In the genomic region with DNA sequence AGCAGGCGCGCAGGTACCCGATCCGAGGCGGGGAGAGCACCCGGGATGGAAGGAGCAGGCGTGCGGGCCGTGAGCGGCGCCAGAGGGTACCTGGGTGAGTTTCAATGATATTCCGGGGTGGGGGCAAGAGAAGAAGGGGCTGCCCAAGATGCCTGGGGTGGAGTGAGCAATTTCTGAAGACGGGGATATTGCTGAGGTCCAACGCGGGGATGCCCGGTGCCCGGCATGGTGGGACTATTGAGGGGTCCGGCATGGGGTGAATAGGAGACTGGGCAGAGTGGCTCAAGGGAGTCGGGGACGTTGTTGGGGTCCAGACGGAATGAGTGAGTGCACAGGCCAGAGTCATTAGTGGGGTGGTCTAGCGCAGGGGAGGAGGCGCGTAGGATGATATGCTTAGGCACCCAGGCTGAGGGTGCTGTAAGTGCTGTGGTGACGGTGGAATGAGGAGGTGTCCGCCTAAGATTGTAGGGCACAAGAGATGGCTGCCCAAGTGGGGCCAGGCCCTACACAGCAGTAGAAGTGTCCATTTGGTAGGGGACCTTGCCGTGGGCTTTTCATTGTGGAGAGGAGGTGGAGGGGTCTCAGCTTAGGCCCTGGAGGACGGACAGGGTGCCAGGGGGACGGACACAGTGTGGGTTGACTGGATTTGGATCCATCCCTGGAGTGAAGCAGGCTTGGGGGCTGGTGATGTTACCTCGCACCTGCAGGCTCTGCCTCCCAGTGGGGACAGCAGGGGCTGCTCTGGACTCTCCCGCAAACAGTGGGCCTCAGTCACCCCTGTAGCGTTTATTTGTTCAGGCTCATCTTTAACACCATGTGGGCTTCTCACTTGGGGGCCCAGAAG, we compare ENCODE assay signal across 8 cellular contexts. TPM values are rescaled to one million over a fixed set of nuclear protein-coding genes. Genes with fewer than 3 reads are reported as not detected.
DNase-seq lines count a peak whose midpoint lies in the region; ATAC-seq, FAIRE-seq and TF ChIP-seq lines count a peak whose summit lies in the region.

No MANE protein-coding gene starts in this region.

- peak overlapping the region; percentile 38 to 52 (median 45) for H3K27ac ChIP-seq in pancreas

- H3K27me3 ChIP-seq in pancreas = no peaks in the 10 kb centered on the region

- no peaks in the 10 kb centered on the region for H3K9me3 ChIP-seq in ES-I3 (ENCODE audit: control insufficient read depth, insufficient read depth, low read length)
- no peaks in the 10 kb centered on the region for H3K9me3 ChIP-seq in pancreas

- TF ChIP-seq CTCF in fibroblast of the aortic adventitia (IDR thresholded peaks at IDR 0.05; ENCODE audit: insufficient read depth, low read length) = no peak
- TF ChIP-seq CTCF in pancreas (IDR thresholded peaks at IDR 0.05) = no peak

- peak overlapping the region; percentile 96 for H3K4me3 ChIP-seq in fibroblast of the aortic adventitia (ENCODE audit: low read depth, low read length)
- peak overlapping the region; percentile 77 to 95 (median 82) for H3K4me3 ChIP-seq in pancreas

- intact Hi-C loops in pancreas (cut with DNase I) = no loop called here

- 7 to 8% methylated on average over 32 of the region's 32 CpGs for WGBS in pancreas, 2 donors

- ATAC-seq in SK-N-SH treated with all-trans-retinoic acid at 6 μM for 48 hours (peak; percentile 10), pancreas (no peak), GM21390 (IDR thresholded peaks at IDR 0.05; ENCODE audit: unreplicated experiment) (no peak), GM18511 (IDR thresholded peaks at IDR 0.05; ENCODE audit: unreplicated experiment) (no peak), HG03442 (IDR thresholded peaks at IDR 0.05; ENCODE audit: unreplicated experiment) (no peak)

- H3K4me1 ChIP-seq in ES-I3 (ENCODE audit: insufficient read depth, low read length) (peaks cover 3% of the 10 kb centered on the region; the same call in 1 of the 2 replicates), pancreas (peaks cover 0 to 6% (median 0%) of the 10 kb centered on the region in 3 donors)

- no peak for DNase-seq in fibroblast of the aortic adventitia (ENCODE audit: low read depth)
- DNase-seq in pancreas = peak in 1 of 6 donors; percentile 59
- no peak for DNase-seq in NCI-H1092 (lab: John Stamatoyannopoulos, UW)

- H3K36me3 ChIP-seq in ES-I3 (ENCODE audit: insufficient read depth, low read length) (no peaks in the 10 kb centered on the region; the same call in 1 of the 2 replicates), pancreas (no peaks in the 10 kb centered on the region)

- no peak for FAIRE-seq in pancreas (lab: Jason Lieb, UNC)

- peak overlapping the region; percentile 89 for H3K9ac ChIP-seq in ES-I3 (ENCODE audit: low read depth, low read length)

TF ChIP-seq in SK-N-SH treated with all-trans-retinoic acid at 6 μM for 48 hours, 23 proteins besides CTCF, POLR2A, EP300 and RAD21 (continues in another document):
- no peak for TF ChIP-seq PATZ1 (CRISPR knock-in tag; IDR thresholded peaks at IDR 0.05; ENCODE audit: borderline replicate concordance)
- TF ChIP-seq, protein P1, sequence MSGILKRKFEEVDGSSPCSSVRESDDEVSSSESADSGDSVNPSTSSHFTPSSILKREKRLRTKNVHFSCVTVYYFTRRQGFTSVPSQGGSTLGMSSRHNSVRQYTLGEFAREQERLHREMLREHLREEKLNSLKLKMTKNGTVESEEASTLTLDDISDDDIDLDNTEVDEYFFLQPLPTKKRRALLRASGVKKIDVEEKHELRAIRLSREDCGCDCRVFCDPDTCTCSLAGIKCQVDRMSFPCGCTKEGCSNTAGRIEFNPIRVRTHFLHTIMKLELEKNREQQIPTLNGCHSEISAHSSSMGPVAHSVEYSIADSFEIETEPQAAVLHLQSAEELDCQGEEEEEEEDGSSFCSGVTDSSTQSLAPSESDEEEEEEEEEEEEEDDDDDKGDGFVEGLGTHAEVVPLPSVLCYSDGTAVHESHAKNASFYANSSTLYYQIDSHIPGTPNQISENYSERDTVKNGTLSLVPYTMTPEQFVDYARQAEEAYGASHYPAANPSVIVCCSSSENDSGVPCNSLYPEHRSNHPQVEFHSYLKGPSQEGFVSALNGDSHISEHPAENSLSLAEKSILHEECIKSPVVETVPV (CRISPR knock-in tag; IDR thresholded peaks at IDR 0.05) = no peak
- TF ChIP-seq, protein P2, sequence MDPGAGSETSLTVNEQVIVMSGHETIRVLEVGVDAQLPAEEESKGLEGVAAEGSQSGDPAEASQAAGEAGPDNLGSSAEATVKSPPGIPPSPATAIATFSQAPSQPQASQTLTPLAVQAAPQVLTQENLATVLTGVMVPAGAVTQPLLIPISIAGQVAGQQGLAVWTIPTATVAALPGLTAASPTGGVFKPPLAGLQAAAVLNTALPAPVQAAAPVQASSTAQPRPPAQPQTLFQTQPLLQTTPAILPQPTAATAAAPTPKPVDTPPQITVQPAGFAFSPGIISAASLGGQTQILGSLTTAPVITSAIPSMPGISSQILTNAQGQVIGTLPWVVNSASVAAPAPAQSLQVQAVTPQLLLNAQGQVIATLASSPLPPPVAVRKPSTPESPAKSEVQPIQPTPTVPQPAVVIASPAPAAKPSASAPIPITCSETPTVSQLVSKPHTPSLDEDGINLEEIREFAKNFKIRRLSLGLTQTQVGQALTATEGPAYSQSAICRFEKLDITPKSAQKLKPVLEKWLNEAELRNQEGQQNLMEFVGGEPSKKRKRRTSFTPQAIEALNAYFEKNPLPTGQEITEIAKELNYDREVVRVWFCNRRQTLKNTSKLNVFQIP (CRISPR knock-in tag; IDR thresholded peaks at IDR 0.05; ENCODE audit: borderline replicate concordance, low read depth) = no peak
- TF ChIP-seq SNAI2 (CRISPR knock-in tag; IDR thresholded peaks at IDR 0.05) = no peak
- TF ChIP-seq ISL1 (CRISPR knock-in tag; IDR thresholded peaks at IDR 0.05) = no peak
- TF ChIP-seq ESRRG (CRISPR knock-in tag; IDR thresholded peaks at IDR 0.05) = no peak
- no peak for TF ChIP-seq ARNTL (CRISPR knock-in tag; IDR thresholded peaks at IDR 0.05; ENCODE audit: borderline replicate concordance, low read depth)
- no peak for TF ChIP-seq TSHZ2 (CRISPR knock-in tag; IDR thresholded peaks at IDR 0.05)
- no peak for TF ChIP-seq GLIS3 (CRISPR knock-in tag; IDR thresholded peaks at IDR 0.05)
- no peak for TF ChIP-seq CREB5 (CRISPR knock-in tag; IDR thresholded peaks at IDR 0.05; ENCODE audit: low read depth)
- TF ChIP-seq TOX (CRISPR knock-in tag; IDR thresholded peaks at IDR 0.05; ENCODE audit: borderline replicate concordance) = no peak
- TF ChIP-seq OSR1 (CRISPR knock-in tag; IDR thresholded peaks at IDR 0.05) = no peak

RNA-seq across cellular contexts. Expression of gene MIGA2, which starts 0.7 kb away (rescaled TPM):
- 20.6 and 35.5 TPM in 2 replicates for total RNA-seq in fibroblast of the aortic adventitia (ENCODE audit: low replicate concordance)
- 10 to 100 TPM in 1 of 6 donors, 1 to 10 TPM in 5; 7.5 to 17.1 (median 9.3) TPM for total RNA-seq in pancreas
- 10 to 100 TPM; 27.8 to 30.9 TPM for polyA plus RNA-seq in pancreas

RNA-seq across cellular contexts. Expression of gene SH3GLB2, which starts 9.0 kb away (rescaled TPM):
- total RNA-seq in fibroblast of the aortic adventitia (ENCODE audit: low replicate concordance) (32.1 and 41.0 TPM in 2 replicates), pancreas (10 to 100 TPM; 46.6 to 79.7 (median 70.8) TPM)
- polyA plus RNA-seq in pancreas = 100 to 1,000 TPM; 188 to 201 TPM

RNA-seq across cellular contexts. Expression of gene DOLPP1, which starts 43.8 kb away (rescaled TPM):
- total RNA-seq in fibroblast of the aortic adventitia (ENCODE audit: low replicate concordance) (7.8 and 12.4 TPM in 2 replicates), pancreas (10 to 100 TPM in 1 of 6 donors, 1 to 10 TPM in 5; 4.2 to 10.5 (median 7.4) TPM)
- polyA plus RNA-seq in pancreas = 1 to 10 TPM; 6.2 to 7.1 TPM
